Comparison of ENCODE assay signal across 20 cellular contexts in the genomic region with DNA sequence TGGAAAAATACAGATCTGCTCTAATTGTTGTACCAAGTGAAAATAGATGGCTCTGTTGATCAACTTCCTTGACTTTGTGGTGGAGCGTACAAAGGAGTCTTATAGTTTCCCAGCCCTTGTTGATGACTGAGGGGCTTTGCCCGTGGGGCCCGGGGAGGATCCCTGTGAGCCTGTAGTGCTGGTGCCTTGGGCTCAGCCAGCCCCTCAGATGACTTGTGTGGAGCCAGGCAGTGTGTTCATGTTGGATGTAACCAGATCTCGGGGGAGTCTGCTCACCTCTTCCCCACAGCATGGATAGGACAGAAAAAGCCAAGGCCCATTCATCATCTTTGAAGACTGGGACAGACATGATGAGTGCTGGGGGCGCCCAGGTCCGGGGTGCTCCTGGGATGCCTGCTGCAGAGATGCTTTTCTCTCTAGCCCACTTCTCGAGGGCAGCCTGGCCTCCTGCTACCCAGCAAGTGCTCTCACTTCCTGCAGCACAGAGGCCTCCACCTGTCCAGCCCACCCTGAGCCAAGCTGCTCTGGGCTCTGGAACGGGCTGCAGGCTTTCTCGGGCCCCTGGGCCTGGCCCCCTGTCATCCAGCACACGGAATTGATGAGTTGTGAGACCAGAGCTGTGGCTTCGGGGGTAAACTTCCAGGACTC.
DNase-seq lines count a peak whose midpoint lies in the region; ATAC-seq and TF ChIP-seq lines count a peak whose summit lies in the region.
"Had no signal": no experiment of that assay in that cellular context is flagged by ENCODE, and none has a peak within 500 bp of the region (broad histone marks: within the 10 kb centered on the region; RNA-seq: fewer than 3 reads in every experiment).

No MANE protein-coding gene starts in this region.

- ATAC-seq in SK-N-SH treated with all-trans-retinoic acid at 6 μM for 48 hours = peak; percentile 3; the same call in 2 of the 3 replicates
- peak; percentile 11 for ATAC-seq in left colon
- no peak for ATAC-seq in activated T-helper 17 cell treated with anti-CD3 and anti-CD28 coated beads, Interleukin-2, amount 50 U/mL, for 72 hours (replicated peaks)
- ATAC-seq in HG02885 (IDR thresholded peaks at IDR 0.05; ENCODE audit: poor library complexity, unreplicated experiment) = no peak
- ATAC-seq: heart left ventricle; stimulated activated naive B cell treated with anti-CD40 and anti-IgM and Interleukin-4, amounts not matched to agents 10 μg/mL and 1 μg/mL and 100 μg/mL, for 72 hours had no signal

- no peaks in the 10 kb centered on the region for H3K9me3 Mint-ChIP-seq in activated CD4-positive, alpha-beta T cell treated with anti-CD3 and anti-CD28 coated beads, Interleukin-2, amount 10 ng/mL, durations not matched to agents 24 days and 14 days
- no peaks in the 10 kb centered on the region for H3K9me3 Mint-ChIP-seq in activated CD4-positive, alpha-beta T cell treated with anti-CD3 and anti-CD28 coated beads, Interleukin-2, amount 10 ng/mL, durations not matched to agents 7 days and 5 days
- peaks cover 2% of the 10 kb centered on the region for H3K9me3 Mint-ChIP-seq in activated T-helper 17 cell treated with anti-CD3 and anti-CD28 coated beads, Interleukin-2, amount 50 U/mL, for 72 hours
- H3K9me3 Mint-ChIP-seq: dendritic cell treated with granulocyte-macrophage colony-stimulating factor and Interleukin-4, amounts not matched to agents 40 ng/mL and 50 ng/mL, for 4 days had no signal

- H3K27ac Mint-ChIP-seq in activated CD4-positive, alpha-beta T cell treated with anti-CD3 and anti-CD28 coated beads, Interleukin-2, amount 10 ng/mL, durations not matched to agents 24 days and 14 days = no peak overlapping the region
- H3K27ac Mint-ChIP-seq in activated CD4-positive, alpha-beta T cell treated with anti-CD3 and anti-CD28 coated beads, Interleukin-2, amount 10 ng/mL, durations not matched to agents 7 days and 5 days = no peak overlapping the region
- no peak overlapping the region for H3K27ac Mint-ChIP-seq in activated T-helper 17 cell treated with anti-CD3 and anti-CD28 coated beads, Interleukin-2, amount 50 U/mL, for 72 hours
- H3K27ac Mint-ChIP-seq: dendritic cell treated with granulocyte-macrophage colony-stimulating factor and Interleukin-4, amounts not matched to agents 40 ng/mL and 50 ng/mL, for 4 days; stimulated activated naive B cell treated with anti-CD40 and anti-IgM and Interleukin-4, amounts not matched to agents 10 μg/mL and 1 μg/mL and 100 μg/mL, for 72 hours had no signal

- peak; percentile 22 for DNase-seq in activated CD4-positive, alpha-beta T cell treated with anti-CD3 and anti-CD28 coated beads, Interleukin-2, amount 10 ng/mL, durations not matched to agents 24 days and 14 days
- no peak for DNase-seq in activated CD4-positive, alpha-beta T cell treated with anti-CD3 and anti-CD28 coated beads, Interleukin-2, amount 10 ng/mL, durations not matched to agents 7 days and 5 days
- DNase-seq in left colon = no peak
- no peak for DNase-seq in transverse colon
- no peak for DNase-seq in activated CD4-positive, CD25-positive, alpha-beta regulatory T cell treated with anti-CD3 and anti-CD28 coated beads, Interleukin-2, amount 50 U/mL, for 72 hours
- DNase-seq: activated gamma-delta T cell treated with Interleukin-2 at 50 U/mL for 16 hours; anterior cingulate cortex; esophagus squamous epithelium; heart left ventricle; NCI-H524; OCI-M1; spleen; stimulated activated naive B cell treated with anti-CD40 and anti-IgM and Interleukin-4, amounts not matched to agents 10 μg/mL and 1 μg/mL and 100 μg/mL, for 72 hours; upper lobe of left lung; WERI-Rb-1 had no signal

- H3K27me3 Mint-ChIP-seq in activated CD4-positive, alpha-beta T cell treated with anti-CD3 and anti-CD28 coated beads, Interleukin-2, amount 10 ng/mL, durations not matched to agents 24 days and 14 days = peaks cover 6% of the 10 kb centered on the region
- H3K27me3 Mint-ChIP-seq in activated CD4-positive, alpha-beta T cell treated with anti-CD3 and anti-CD28 coated beads, Interleukin-2, amount 10 ng/mL, durations not matched to agents 7 days and 5 days = peaks cover 9% of the 10 kb centered on the region
- peaks cover 29% of the 10 kb centered on the region for H3K27me3 Mint-ChIP-seq in activated T-helper 17 cell treated with anti-CD3 and anti-CD28 coated beads, Interleukin-2, amount 50 U/mL, for 72 hours

- TF ChIP-seq EP300 in transverse colon (IDR thresholded peaks at IDR 0.05; ENCODE audit: low read depth) = no peak

- H3K4me1 Mint-ChIP-seq in activated CD4-positive, alpha-beta T cell treated with anti-CD3 and anti-CD28 coated beads, Interleukin-2, amount 10 ng/mL, durations not matched to agents 24 days and 14 days = no peaks in the 10 kb centered on the region
- H3K4me1 Mint-ChIP-seq in activated CD4-positive, alpha-beta T cell treated with anti-CD3 and anti-CD28 coated beads, Interleukin-2, amount 10 ng/mL, durations not matched to agents 7 days and 5 days = no peaks in the 10 kb centered on the region
- no peaks in the 10 kb centered on the region for H3K4me1 Mint-ChIP-seq in activated T-helper 17 cell treated with anti-CD3 and anti-CD28 coated beads, Interleukin-2, amount 50 U/mL, for 72 hours
- H3K4me1 Mint-ChIP-seq: stimulated activated naive B cell treated with anti-CD40 and anti-IgM and Interleukin-4, amounts not matched to agents 10 μg/mL and 1 μg/mL and 100 μg/mL, for 72 hours had no signal

- peak overlapping the region in 3 of 4 donors; percentile 70 to 76 (median 76) for H3K27ac ChIP-seq in transverse colon
- H3K27ac ChIP-seq: esophagus squamous epithelium, heart left ventricle, parathyroid adenoma, spleen, upper lobe of left lung, WERI-Rb-1 had no signal

- CTCF ChIA-PET in activated CD4-positive, alpha-beta T cell treated with anti-CD3 and anti-CD28 coated beads, Interleukin-2, amount 10 ng/mL, durations not matched to agents 7 days and 5 days (lab: Charles Lee) = no interaction called here

- H3K4me3 ChIP-seq in transverse colon = no peak overlapping the region
- H3K4me3 ChIP-seq: esophagus squamous epithelium, heart left ventricle, spleen, upper lobe of left lung had no signal

- intact Hi-C loops in activated CD4-positive, alpha-beta T cell treated with anti-CD3 and anti-CD28 coated beads, Interleukin-2, amount 10 ng/mL, durations not matched to agents 24 days and 14 days (cut with micrococcal nuclease) = no loop called here
- intact Hi-C loops in left colon (cut with DNase I, micrococcal nuclease) = no loop called here
- intact Hi-C loops in transverse colon (cut with DNase I; ENCODE audit: low total_unique reads) = no loop called here

- H3K27me3 ChIP-seq in transverse colon = no peaks in the 10 kb centered on the region
- H3K27me3 ChIP-seq: esophagus squamous epithelium, heart left ventricle, upper lobe of left lung had no signal

- no peaks in the 10 kb centered on the region for H3K36me3 ChIP-seq in transverse colon
- H3K36me3 ChIP-seq: esophagus squamous epithelium, heart left ventricle, spleen, upper lobe of left lung, WERI-Rb-1 had no signal

- no peak for TF ChIP-seq POLR2A in transverse colon (IDR thresholded peaks at IDR 0.05)

- H3K4me3 Mint-ChIP-seq in activated CD4-positive, alpha-beta T cell treated with anti-CD3 and anti-CD28 coated beads, Interleukin-2, amount 10 ng/mL, durations not matched to agents 24 days and 14 days = no peak overlapping the region
- H3K4me3 Mint-ChIP-seq in activated CD4-positive, alpha-beta T cell treated with anti-CD3 and anti-CD28 coated beads, Interleukin-2, amount 10 ng/mL, durations not matched to agents 7 days and 5 days = no peak overlapping the region
- no peak overlapping the region for H3K4me3 Mint-ChIP-seq in activated T-helper 17 cell treated with anti-CD3 and anti-CD28 coated beads, Interleukin-2, amount 50 U/mL, for 72 hours
- H3K4me3 Mint-ChIP-seq: dendritic cell treated with granulocyte-macrophage colony-stimulating factor and Interleukin-4, amounts not matched to agents 40 ng/mL and 50 ng/mL, for 4 days; stimulated activated naive B cell treated with anti-CD40 and anti-IgM and Interleukin-4, amounts not matched to agents 10 μg/mL and 1 μg/mL and 100 μg/mL, for 72 hours had no signal

- TF ChIP-seq CTCF in transverse colon (IDR thresholded peaks at IDR 0.05) = no peak

- H3K36me3 Mint-ChIP-seq in activated CD4-positive, alpha-beta T cell treated with anti-CD3 and anti-CD28 coated beads, Interleukin-2, amount 10 ng/mL, durations not matched to agents 24 days and 14 days (ENCODE audit: low read depth) = no peaks in the 10 kb centered on the region
- H3K36me3 Mint-ChIP-seq in activated CD4-positive, alpha-beta T cell treated with anti-CD3 and anti-CD28 coated beads, Interleukin-2, amount 10 ng/mL, durations not matched to agents 7 days and 5 days (ENCODE audit: low read depth) = no peaks in the 10 kb centered on the region
- no peaks in the 10 kb centered on the region for H3K36me3 Mint-ChIP-seq in activated T-helper 17 cell treated with anti-CD3 and anti-CD28 coated beads, Interleukin-2, amount 50 U/mL, for 72 hours (ENCODE audit: low read depth)
- H3K36me3 Mint-ChIP-seq: stimulated activated naive B cell treated with anti-CD40 and anti-IgM and Interleukin-4, amounts not matched to agents 10 μg/mL and 1 μg/mL and 100 μg/mL, for 72 hours had no signal

- 76 to 100% methylated on average over 1 to 11 of the region's 11 CpGs for WGBS in transverse colon (ENCODE audit: low coverage in 1 of 2), 2 donors

- peaks cover 9 to 32% (median 28%) of the 10 kb centered on the region in 4 donors for H3K4me1 ChIP-seq in transverse colon
- H3K4me1 ChIP-seq: parathyroid adenoma, spleen, upper lobe of left lung had no signal

- H3K9me3 ChIP-seq in transverse colon = peaks cover 0 to 2% of the 10 kb centered on the region in 2 donors
- H3K9me3 ChIP-seq: esophagus squamous epithelium had no signal

- in situ Hi-C loops in transverse colon (cut with MboI; ENCODE audit: low pct_ligation_motif_present in 1 of 4, low pct_unique_long_range_greater_than_20kb in 1 of 4, low sequenced_read_pairs in 3 of 4) = no loop called here

- POLR2A ChIA-PET in activated CD4-positive, alpha-beta T cell treated with anti-CD3 and anti-CD28 coated beads, Interleukin-2, amount 10 ng/mL, durations not matched to agents 7 days and 5 days (lab: Charles Lee) = no interaction called here

TF ChIP-seq in SK-N-SH treated with all-trans-retinoic acid at 6 μM for 48 hours, 23 proteins besides CTCF, POLR2A, EP300 and RAD21 (continues in another document):
- TF ChIP-seq ZNF70 (CRISPR knock-in tag; IDR thresholded peaks at IDR 0.05) (no peak), ZNF565 (CRISPR knock-in tag; conservative IDR thresholded peaks at IDR 0.05; ENCODE audit: low read depth) (no peak), RARB (CRISPR knock-in tag; IDR thresholded peaks at IDR 0.05) (no peak), ZC3H10 (CRISPR knock-in tag; IDR thresholded peaks at IDR 0.05) (no peak)

Comparison
In these comparisons a context has a peak if more than half of its experiments do, and no peak if none do; other contexts are left out.
1. ATAC-seq: peak in SK-N-SH treated with all-trans-retinoic acid at 6 μM for 48 hours (single experiment) and left colon (single experiment); none in activated T-helper 17 cell treated with anti-CD3 and anti-CD28 coated beads, Interleukin-2, amount 50 U/mL, for 72 hours (single experiment) and HG02885 (single experiment).